In the genomic region with DNA sequence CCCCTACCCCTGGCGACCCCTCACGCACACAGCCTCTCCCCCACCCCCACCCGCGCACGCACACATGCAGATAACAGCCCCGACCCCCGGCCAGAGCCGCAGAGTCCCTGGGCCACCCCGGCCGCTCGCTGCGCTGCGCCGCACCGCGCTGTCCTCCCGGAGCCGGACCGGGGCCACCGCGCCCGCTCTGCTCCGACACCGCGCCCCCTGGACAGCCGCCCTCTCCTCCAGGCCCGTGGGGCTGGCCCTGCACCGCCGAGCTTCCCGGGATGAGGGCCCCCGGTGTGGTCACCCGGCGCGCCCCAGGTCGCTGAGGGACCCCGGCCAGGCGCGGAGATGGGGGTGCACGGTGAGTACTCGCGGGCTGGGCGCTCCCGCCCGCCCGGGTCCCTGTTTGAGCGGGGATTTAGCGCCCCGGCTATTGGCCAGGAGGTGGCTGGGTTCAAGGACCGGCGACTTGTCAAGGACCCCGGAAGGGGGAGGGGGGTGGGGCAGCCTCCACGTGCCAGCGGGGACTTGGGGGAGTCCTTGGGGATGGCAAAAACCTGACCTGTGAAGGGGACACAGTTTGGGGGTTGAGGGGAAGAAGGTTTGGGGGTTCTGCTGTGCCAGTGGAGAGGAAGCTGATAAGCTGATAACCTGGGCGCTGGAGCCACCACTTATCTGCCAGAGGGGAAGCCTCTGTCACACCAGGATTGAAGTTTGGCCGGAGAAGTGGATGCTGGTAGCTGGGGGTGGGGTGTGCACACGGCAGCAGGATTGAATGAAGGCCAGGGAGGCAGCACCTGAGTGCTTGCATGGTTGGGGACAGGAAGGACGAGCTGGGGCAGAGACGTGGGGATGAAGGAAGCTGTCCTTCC, we compare ENCODE assay signal across 1 cellular context.
A peak's percentile ranks its signal among the peaks of the same experiment; 100 is the strongest.
TF ChIP-seq lines count a peak whose summit lies in the region.

No MANE protein-coding gene starts in this region.

TF ChIP-seq in HepG2, 621 proteins besides CTCF, POLR2A, EP300 and RAD21 (continued from another document and continues in another):
- TF ChIP-seq, protein P1, sequence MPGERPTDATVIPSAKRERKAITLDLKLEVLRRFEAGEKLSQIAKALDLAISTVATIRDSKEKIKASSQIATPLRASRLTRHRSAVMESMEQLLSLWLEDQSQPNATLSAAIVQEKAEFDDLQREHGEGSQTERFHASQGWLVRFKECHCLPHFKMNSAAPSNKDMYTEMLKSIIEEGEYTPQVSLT (CRISPR knock-in tag; IDR thresholded peaks at IDR 0.05; ENCODE audit: borderline replicate concordance, low read depth) = no peak
- TF ChIP-seq ZFYVE20 (CRISPR knock-in tag; IDR thresholded peaks at IDR 0.05; ENCODE audit: borderline replicate concordance, low read depth) (no peak), ZBTB3 (CRISPR knock-in tag; IDR thresholded peaks at IDR 0.05; ENCODE audit: borderline replicate concordance, low read depth) (no peak), NFKB2 (CRISPR knock-in tag; IDR thresholded peaks at IDR 0.05; ENCODE audit: borderline replicate concordance) (no peak), ETV5 (CRISPR knock-in tag; IDR thresholded peaks at IDR 0.05; ENCODE audit: borderline replicate concordance) (peak; percentile 32; the same call in 1 of the 2 replicates), KLF11 (CRISPR knock-in tag; IDR thresholded peaks at IDR 0.05) (no peak), ISX (CRISPR knock-in tag; conservative IDR thresholded peaks at IDR 0.05) (0 out of 2 replicates have a peak, but pooled peaks have one; percentile 49), FIP1L1 (IDR thresholded peaks at IDR 0.05; ENCODE audit: borderline replicate concordance, insufficient read depth, low read depth, low read length) (no peak), MIER2 (CRISPR knock-in tag; IDR thresholded peaks at IDR 0.05) (no peak), HOXD1 (CRISPR knock-in tag; IDR thresholded peaks at IDR 0.05) (0 out of 2 replicates have a peak, but pooled peaks have one; percentile 51), ZSCAN31 (CRISPR knock-in tag; IDR thresholded peaks at IDR 0.05; ENCODE audit: low read depth) (no peak), ZNF383 (CRISPR knock-in tag; IDR thresholded peaks at IDR 0.05; ENCODE audit: borderline replicate concordance) (no peak), REL (CRISPR knock-in tag; conservative IDR thresholded peaks at IDR 0.05) (no peak), CAMTA2 (CRISPR knock-in tag; IDR thresholded peaks at IDR 0.05; ENCODE audit: borderline replicate concordance) (no peak), CREM (IDR thresholded peaks at IDR 0.05) (no peak), CREM (CRISPR knock-in tag; IDR thresholded peaks at IDR 0.05) (no peak), ZNF749 (CRISPR knock-in tag; IDR thresholded peaks at IDR 0.05; ENCODE audit: borderline replicate concordance) (no peak), ZNF138 (CRISPR knock-in tag; IDR thresholded peaks at IDR 0.05; ENCODE audit: low read depth) (no peak), PAX8 (CRISPR knock-in tag; IDR thresholded peaks at IDR 0.05; ENCODE audit: borderline replicate concordance) (no peak), TRIM24 (CRISPR knock-in tag; IDR thresholded peaks at IDR 0.05) (no peak), ZNF24 (IDR thresholded peaks at IDR 0.05) (no peak), CENPX (CRISPR knock-in tag; IDR thresholded peaks at IDR 0.05) (no peak), ZNF343 (CRISPR knock-in tag; IDR thresholded peaks at IDR 0.05) (peak; percentile 81), FOXJ3 (CRISPR knock-in tag; IDR thresholded peaks at IDR 0.05; ENCODE audit: borderline replicate concordance) (no peak), ZNF782 (CRISPR knock-in tag; IDR thresholded peaks at IDR 0.05; ENCODE audit: borderline replicate concordance) (no peak), ZNF510 (CRISPR knock-in tag; IDR thresholded peaks at IDR 0.05; ENCODE audit: low read depth) (no peak), MBD4 (IDR thresholded peaks at IDR 0.05; ENCODE audit: borderline replicate concordance, low read length) (no peak), ZBTB8A (CRISPR knock-in tag; IDR thresholded peaks at IDR 0.05; ENCODE audit: borderline replicate concordance, low read depth) (no peak), NR3C1 (CRISPR knock-in tag; IDR thresholded peaks at IDR 0.05) (no peak), ZNF816 (CRISPR knock-in tag; IDR thresholded peaks at IDR 0.05; ENCODE audit: borderline replicate concordance) (peak; percentile 43; the same call in 1 of the 2 replicates), YEATS2 (CRISPR knock-in tag; IDR thresholded peaks at IDR 0.05; ENCODE audit: borderline replicate concordance) (no peak), ZNF44 (CRISPR knock-in tag; IDR thresholded peaks at IDR 0.05) (no peak), HNRNPUL1 (IDR thresholded peaks at IDR 0.05; ENCODE audit: low read depth, low read length) (no peak), ZNF776 (CRISPR knock-in tag; IDR thresholded peaks at IDR 0.05) (no peak)
- TF ChIP-seq, protein P2, sequence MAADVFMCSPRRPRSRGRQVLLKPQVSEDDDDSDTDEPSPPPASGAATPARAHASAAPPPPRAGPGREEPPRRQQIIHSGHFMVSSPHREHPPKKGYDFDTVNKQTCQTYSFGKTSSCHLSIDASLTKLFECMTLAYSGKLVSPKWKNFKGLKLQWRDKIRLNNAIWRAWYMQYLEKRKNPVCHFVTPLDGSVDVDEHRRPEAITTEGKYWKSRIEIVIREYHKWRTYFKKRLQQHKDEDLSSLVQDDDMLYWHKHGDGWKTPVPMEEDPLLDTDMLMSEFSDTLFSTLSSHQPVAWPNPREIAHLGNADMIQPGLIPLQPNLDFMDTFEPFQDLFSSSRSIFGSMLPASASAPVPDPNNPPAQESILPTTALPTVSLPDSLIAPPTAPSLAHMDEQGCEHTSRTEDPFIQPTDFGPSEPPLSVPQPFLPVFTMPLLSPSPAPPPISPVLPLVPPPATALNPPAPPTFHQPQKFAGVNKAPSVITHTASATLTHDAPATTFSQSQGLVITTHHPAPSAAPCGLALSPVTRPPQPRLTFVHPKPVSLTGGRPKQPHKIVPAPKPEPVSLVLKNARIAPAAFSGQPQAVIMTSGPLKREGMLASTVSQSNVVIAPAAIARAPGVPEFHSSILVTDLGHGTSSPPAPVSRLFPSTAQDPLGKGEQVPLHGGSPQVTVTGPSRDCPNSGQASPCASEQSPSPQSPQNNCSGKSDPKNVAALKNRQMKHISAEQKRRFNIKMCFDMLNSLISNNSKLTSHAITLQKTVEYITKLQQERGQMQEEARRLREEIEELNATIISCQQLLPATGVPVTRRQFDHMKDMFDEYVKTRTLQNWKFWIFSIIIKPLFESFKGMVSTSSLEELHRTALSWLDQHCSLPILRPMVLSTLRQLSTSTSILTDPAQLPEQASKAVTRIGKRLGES (CRISPR knock-in tag; IDR thresholded peaks at IDR 0.05; ENCODE audit: borderline replicate concordance) = no peak
- TF ChIP-seq, protein P3, sequence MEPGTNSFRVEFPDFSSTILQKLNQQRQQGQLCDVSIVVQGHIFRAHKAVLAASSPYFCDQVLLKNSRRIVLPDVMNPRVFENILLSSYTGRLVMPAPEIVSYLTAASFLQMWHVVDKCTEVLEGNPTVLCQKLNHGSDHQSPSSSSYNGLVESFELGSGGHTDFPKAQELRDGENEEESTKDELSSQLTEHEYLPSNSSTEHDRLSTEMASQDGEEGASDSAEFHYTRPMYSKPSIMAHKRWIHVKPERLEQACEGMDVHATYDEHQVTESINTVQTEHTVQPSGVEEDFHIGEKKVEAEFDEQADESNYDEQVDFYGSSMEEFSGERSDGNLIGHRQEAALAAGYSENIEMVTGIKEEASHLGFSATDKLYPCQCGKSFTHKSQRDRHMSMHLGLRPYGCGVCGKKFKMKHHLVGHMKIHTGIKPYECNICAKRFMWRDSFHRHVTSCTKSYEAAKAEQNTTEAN (CRISPR knock-in tag; conservative IDR thresholded peaks at IDR 0.05) = no peak
- TF ChIP-seq, protein P4, sequence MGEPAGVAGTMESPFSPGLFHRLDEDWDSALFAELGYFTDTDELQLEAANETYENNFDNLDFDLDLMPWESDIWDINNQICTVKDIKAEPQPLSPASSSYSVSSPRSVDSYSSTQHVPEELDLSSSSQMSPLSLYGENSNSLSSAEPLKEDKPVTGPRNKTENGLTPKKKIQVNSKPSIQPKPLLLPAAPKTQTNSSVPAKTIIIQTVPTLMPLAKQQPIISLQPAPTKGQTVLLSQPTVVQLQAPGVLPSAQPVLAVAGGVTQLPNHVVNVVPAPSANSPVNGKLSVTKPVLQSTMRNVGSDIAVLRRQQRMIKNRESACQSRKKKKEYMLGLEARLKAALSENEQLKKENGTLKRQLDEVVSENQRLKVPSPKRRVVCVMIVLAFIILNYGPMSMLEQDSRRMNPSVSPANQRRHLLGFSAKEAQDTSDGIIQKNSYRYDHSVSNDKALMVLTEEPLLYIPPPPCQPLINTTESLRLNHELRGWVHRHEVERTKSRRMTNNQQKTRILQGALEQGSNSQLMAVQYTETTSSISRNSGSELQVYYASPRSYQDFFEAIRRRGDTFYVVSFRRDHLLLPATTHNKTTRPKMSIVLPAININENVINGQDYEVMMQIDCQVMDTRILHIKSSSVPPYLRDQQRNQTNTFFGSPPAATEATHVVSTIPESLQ (CRISPR knock-in tag; conservative IDR thresholded peaks at IDR 0.05) = no peak
- TF ChIP-seq, protein P5, sequence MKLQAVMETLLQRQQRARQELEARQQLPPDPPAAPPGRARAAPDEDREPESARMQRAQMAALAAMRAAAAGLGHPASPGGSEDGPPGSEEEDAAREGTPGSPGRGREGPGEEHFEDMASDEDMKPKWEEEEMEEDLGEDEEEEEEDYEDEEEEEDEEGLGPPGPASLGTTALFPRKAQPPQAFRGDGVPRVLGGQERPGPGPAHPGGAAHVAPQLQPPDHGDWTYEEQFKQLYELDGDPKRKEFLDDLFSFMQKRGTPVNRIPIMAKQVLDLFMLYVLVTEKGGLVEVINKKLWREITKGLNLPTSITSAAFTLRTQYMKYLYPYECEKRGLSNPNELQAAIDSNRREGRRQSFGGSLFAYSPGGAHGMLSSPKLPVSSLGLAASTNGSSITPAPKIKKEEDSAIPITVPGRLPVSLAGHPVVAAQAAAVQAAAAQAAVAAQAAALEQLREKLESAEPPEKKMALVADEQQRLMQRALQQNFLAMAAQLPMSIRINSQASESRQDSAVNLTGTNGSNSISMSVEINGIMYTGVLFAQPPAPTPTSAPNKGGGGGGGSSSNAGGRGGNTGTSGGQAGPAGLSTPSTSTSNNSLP (IDR thresholded peaks at IDR 0.05; ENCODE audit: low read depth, low read length) = no peak
- TF ChIP-seq, protein P6, sequence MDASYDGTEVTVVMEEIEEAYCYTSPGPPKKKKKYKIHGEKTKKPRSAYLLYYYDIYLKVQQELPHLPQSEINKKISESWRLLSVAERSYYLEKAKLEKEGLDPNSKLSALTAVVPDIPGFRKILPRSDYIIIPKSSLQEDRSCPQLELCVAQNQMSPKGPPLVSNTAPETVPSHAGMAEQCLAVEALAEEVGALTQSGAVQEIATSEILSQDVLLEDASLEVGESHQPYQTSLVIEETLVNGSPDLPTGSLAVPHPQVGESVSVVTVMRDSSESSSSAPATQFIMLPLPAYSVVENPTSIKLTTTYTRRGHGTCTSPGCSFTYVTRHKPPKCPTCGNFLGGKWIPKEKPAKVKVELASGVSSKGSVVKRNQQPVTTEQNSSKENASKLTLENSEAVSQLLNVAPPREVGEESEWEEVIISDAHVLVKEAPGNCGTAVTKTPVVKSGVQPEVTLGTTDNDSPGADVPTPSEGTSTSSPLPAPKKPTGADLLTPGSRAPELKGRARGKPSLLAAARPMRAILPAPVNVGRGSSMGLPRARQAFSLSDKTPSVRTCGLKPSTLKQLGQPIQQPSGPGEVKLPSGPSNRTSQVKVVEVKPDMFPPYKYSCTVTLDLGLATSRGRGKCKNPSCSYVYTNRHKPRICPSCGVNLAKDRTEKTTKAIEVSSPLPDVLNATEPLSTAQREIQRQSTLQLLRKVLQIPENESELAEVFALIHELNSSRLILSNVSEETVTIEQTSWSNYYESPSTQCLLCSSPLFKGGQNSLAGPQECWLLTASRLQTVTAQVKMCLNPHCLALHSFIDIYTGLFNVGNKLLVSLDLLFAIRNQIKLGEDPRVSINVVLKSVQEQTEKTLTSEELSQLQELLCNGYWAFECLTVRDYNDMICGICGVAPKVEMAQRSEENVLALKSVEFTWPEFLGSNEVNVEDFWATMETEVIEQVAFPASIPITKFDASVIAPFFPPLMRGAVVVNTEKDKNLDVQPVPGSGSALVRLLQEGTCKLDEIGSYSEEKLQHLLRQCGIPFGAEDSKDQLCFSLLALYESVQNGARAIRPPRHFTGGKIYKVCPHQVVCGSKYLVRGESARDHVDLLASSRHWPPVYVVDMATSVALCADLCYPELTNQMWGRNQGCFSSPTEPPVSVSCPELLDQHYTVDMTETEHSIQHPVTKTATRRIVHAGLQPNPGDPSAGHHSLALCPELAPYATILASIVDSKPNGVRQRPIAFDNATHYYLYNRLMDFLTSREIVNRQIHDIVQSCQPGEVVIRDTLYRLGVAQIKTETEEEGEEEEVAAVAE (CRISPR knock-in tag; IDR thresholded peaks at IDR 0.05; ENCODE audit: borderline replicate concordance) = no peak
- TF ChIP-seq, protein P7, sequence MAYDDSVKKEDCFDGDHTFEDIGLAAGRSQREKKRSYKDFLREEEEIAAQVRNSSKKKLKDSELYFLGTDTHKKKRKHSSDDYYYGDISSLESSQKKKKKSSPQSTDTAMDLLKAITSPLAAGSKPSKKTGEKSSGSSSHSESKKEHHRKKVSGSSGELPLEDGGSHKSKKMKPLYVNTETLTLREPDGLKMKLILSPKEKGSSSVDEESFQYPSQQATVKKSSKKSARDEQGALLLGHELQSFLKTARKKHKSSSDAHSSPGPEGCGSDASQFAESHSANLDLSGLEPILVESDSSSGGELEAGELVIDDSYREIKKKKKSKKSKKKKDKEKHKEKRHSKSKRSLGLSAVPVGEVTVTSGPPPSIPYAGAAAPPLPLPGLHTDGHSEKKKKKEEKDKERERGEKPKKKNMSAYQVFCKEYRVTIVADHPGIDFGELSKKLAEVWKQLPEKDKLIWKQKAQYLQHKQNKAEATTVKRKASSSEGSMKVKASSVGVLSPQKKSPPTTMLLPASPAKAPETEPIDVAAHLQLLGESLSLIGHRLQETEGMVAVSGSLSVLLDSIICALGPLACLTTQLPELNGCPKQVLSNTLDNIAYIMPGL (CRISPR knock-in tag; IDR thresholded peaks at IDR 0.05; ENCODE audit: borderline replicate concordance in 1 of 2, low read depth in 1 of 2) = peak in 1 of 2 experiments; percentile 17; a peak in 1 of 4 replicates
- TF ChIP-seq, protein P8, sequence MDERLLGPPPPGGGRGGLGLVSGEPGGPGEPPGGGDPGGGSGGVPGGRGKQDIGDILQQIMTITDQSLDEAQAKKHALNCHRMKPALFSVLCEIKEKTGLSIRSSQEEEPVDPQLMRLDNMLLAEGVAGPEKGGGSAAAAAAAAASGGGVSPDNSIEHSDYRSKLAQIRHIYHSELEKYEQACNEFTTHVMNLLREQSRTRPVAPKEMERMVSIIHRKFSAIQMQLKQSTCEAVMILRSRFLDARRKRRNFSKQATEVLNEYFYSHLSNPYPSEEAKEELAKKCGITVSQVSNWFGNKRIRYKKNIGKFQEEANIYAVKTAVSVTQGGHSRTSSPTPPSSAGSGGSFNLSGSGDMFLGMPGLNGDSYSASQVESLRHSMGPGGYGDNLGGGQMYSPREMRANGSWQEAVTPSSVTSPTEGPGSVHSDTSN (CRISPR knock-in tag; IDR thresholded peaks at IDR 0.05) = no peak
- TF ChIP-seq, protein P9, sequence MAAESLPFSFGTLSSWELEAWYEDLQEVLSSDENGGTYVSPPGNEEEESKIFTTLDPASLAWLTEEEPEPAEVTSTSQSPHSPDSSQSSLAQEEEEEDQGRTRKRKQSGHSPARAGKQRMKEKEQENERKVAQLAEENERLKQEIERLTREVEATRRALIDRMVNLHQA (CRISPR knock-in tag; IDR thresholded peaks at IDR 0.05) = no peak
